1 cellular context compared by ENCODE assay signal in genomic region chr4:125125256-125125655, GRCh38.
A peak's percentile ranks its signal among the peaks of the same experiment; 100 is the strongest.
TF ChIP-seq lines count a peak whose summit lies in the region.

No MANE protein-coding gene starts in this region.

TF ChIP-seq in H1, 55 proteins besides CTCF, POLR2A, EP300 and RAD21:
- TF ChIP-seq ATF2 (IDR thresholded peaks at IDR 0.05; ENCODE audit: low read length) = no peak
- no peak for TF ChIP-seq SIN3A (conservative IDR thresholded peaks at IDR 0.05 in 1 of 2, IDR thresholded peaks at IDR 0.05 in 1 of 2; ENCODE audit: low read depth in 1 of 2, low read length in 2 of 2)
- no peak for TF ChIP-seq POU5F1 (IDR thresholded peaks at IDR 0.05; ENCODE audit: low read depth, low read length)
- TF ChIP-seq CHD7 (IDR thresholded peaks at IDR 0.05; ENCODE audit: insufficient replicate concordance, low read length) = peak; percentile 72
- TF ChIP-seq E2F6 (IDR thresholded peaks at IDR 0.05) = no peak
